In genomic region chr13:70380809-70381208, GRCh38 we compare ENCODE assay signal across 24 cellular contexts.
"Had no signal": no experiment of that assay in that cellular context is flagged by ENCODE, and none has a peak within 500 bp of the region (broad histone marks: within the 10 kb centered on the region; RNA-seq: fewer than 3 reads in every experiment).

No MANE protein-coding gene starts in this region.

- H3K27ac ChIP-seq: brain microvascular endothelial cell, cardiac muscle cell, Peyer's patch, RWPE1, SJCRH30, WERI-Rb-1 had no signal

- DNase-seq: activated CD4-positive, alpha-beta memory T cell treated with anti-CD3 and anti-CD28 coated beads, Interleukin-2, amount 10 ng/mL, durations not matched to agents 7 days and 5 days; activated CD4-positive, alpha-beta T cell treated with anti-CD3 and anti-CD28 coated beads for 36 hours; activated CD4-positive, alpha-beta T cell treated with anti-CD3 and anti-CD28 coated beads, Interleukin-2, amount 50 U/mL, for 1 hour; activated gamma-delta T cell; activated naive CD4-positive, alpha-beta T cell treated with anti-CD3 and anti-CD28 coated beads for 36 hours; activated naive CD8-positive, alpha-beta T cell treated with anti-CD3 and anti-CD28 coated beads for 36 hours; activated T-cell treated with anti-CD3 and anti-CD28 coated beads for 4 hours; activated T-cell treated with anti-CD3 and anti-CD28 coated beads, Interleukin-2, amount 50 U/mL, for 48 hours; brain microvascular endothelial cell; Karpas-422; NCI-H146; NCI-H187 treated with DMSO at 0.1 percent for 48 hours; NCI-H2081 treated with DMSO at 0.1 percent for 48 hours; NCI-H446 treated with DMSO at 0.1 percent for 48 hours; NCI-H524 treated with DMSO at 0.1 percent for 48 hours; Peyer's patch; Right ventricle myocardium superior; SJCRH30; SK-N-SH; T-helper 1 cell; WERI-Rb-1 had no signal

- H3K4me3 ChIP-seq: cardiac muscle cell, Peyer's patch, SJCRH30 had no signal

- H3K27me3 ChIP-seq: brain microvascular endothelial cell, cardiac muscle cell, Peyer's patch, SJCRH30 had no signal

- H3K4me1 ChIP-seq: SJCRH30 had no signal

- H3K9ac ChIP-seq: SK-N-SH had no signal

- H3K36me3 ChIP-seq: brain microvascular endothelial cell, cardiac muscle cell, Peyer's patch, SJCRH30, WERI-Rb-1 had no signal

- ATAC-seq: activated CD4-positive, alpha-beta T cell treated with anti-CD3 and anti-CD28 coated beads for 36 hours; activated T-helper 17 cell treated with anti-CD3 and anti-CD28 coated beads, Interleukin-2, amount 50 U/mL, for 72 hours had no signal

- H3K9me3 ChIP-seq: Peyer's patch, SJCRH30, SK-N-SH had no signal
